ENCODE assay signal across 10 cellular contexts in the genomic region with DNA sequence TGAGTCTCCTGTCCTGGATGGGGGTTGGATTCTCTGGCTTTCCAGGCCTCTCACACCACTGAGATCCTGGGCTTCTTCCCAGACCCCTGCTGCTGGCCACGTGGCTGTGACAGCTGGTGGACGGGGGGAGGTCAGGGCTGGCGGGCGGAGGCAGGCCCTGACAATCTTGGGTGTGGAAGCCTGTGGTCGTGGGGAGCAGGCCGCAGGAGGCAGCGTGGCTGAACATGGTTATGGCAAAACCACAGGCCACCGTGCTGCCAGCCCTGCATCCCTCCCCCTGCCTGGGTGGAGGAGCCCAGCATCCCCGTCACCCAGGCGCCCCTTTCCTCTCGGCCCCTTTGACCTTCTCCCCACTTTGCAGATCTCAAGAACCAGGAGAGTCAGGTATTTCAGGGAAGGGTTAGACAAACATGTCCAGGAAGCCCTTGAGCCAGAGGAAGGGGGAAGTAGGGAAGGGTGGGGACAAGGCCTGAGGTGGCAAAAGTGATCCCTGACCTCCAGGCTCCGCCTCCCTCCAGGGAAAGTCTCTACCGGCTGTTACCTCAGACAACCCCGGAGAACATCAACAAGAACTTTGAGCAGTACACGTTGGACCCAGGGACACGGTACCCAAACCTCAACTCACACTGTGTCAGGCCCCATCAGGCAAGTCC.
DNase-seq lines count a peak whose midpoint lies in the region; ATAC-seq, FAIRE-seq and TF ChIP-seq lines count a peak whose summit lies in the region.
"Had no signal": no experiment of that assay in that cellular context is flagged by ENCODE, and none has a peak within 500 bp of the region (broad histone marks: within the 10 kb centered on the region; RNA-seq: fewer than 3 reads in every experiment).

No MANE protein-coding gene starts in this region.

- FAIRE-seq in astrocyte (lab: Jason Lieb, UNC): no peak
- FAIRE-seq in H54 (lab: Jason Lieb, UNC): no peak

- H3K4me3 ChIP-seq in astrocyte (ENCODE audit: insufficient read depth, low read depth, low read length): no peak overlapping the region
- H3K4me3 ChIP-seq in right atrium auricular region: no peak overlapping the region
- no peak overlapping the region for H3K4me3 ChIP-seq in lower leg skin (ENCODE audit: low read depth, poor library complexity, severe bottlenecking)
- H3K4me3 ChIP-seq in smooth muscle cell: no peak overlapping the region

- H3K9me3 ChIP-seq in KOPT-K1 (ENCODE audit: insufficient read depth, low read length, poor library complexity, severe bottlenecking) (no peaks in the 10 kb centered on the region), astrocyte (ENCODE audit: insufficient read depth, low read depth, low read length) (no peaks in the 10 kb centered on the region), right atrium auricular region (no peaks in the 10 kb centered on the region), smooth muscle cell (replicated peaks; ENCODE audit: low read depth) (no peaks in the 10 kb centered on the region)

- peaks cover 62% of the 10 kb centered on the region for H3K36me3 Mint-ChIP-seq in astrocyte (ENCODE audit: low read depth, unreplicated experiment)

- H3K9me3 Mint-ChIP-seq in astrocyte (ENCODE audit: unreplicated experiment): no peaks in the 10 kb centered on the region

- H3K9ac ChIP-seq in astrocyte (ENCODE audit: low read length) (peak overlapping the region; percentile 48), smooth muscle cell (ENCODE audit: low read depth) (no peak overlapping the region)

- H3K27ac ChIP-seq in KOPT-K1 (ENCODE audit: low read depth, low read length, poor library complexity, severe bottlenecking) (peak overlapping the region; percentile 16), astrocyte (ENCODE audit: low read depth, low read length) (peak overlapping the region; percentile 94), right atrium auricular region (peak overlapping the region; percentile 77 to 78), smooth muscle cell (ENCODE audit: low read depth) (no peak overlapping the region)

- peaks cover 10% of the 10 kb centered on the region for H3K4me1 Mint-ChIP-seq in astrocyte (ENCODE audit: low read depth, unreplicated experiment)

- DNase-seq in astrocyte (ENCODE audit: low read depth) (peak; percentile 67), right atrium auricular region (ENCODE audit: low spot score) (no peak), smooth muscle cell of the brain vasculature (ENCODE audit: low read depth, low spot score) (peak; percentile 90), lower leg skin (ENCODE audit: low spot score in 2 of 2) (no peak), H54 (ENCODE audit: insufficient read length, low spot score) (no peak), smooth muscle cell (lab: John Stamatoyannopoulos, UW; ENCODE audit: unreplicated experiment) (no peak)
- DNase-seq: activated CD4-positive, alpha-beta T cell treated with anti-CD3 and anti-CD28 coated beads, Interleukin-2, amount 50 U/mL, for 1 hour; H7 had no signal

- H3K36me3 ChIP-seq in KOPT-K1 (ENCODE audit: insufficient read depth, low read length) (no peaks in the 10 kb centered on the region), astrocyte (ENCODE audit: insufficient read depth, low read length) (peaks cover 89% of the 10 kb centered on the region), right atrium auricular region (peaks cover 36% of the 10 kb centered on the region), smooth muscle cell (ENCODE audit: low read depth) (peaks cover 7% of the 10 kb centered on the region)

- intact Hi-C loops in lower leg skin (cut with DNase I; ENCODE audit: low total_unique reads): no loop called here

- H3K27me3 ChIP-seq in astrocyte (ENCODE audit: insufficient read depth, low read length) (no peaks in the 10 kb centered on the region), right atrium auricular region (no peaks in the 10 kb centered on the region), smooth muscle cell (ENCODE audit: low read depth) (no peaks in the 10 kb centered on the region)

- H4K20me1 ChIP-seq in astrocyte (ENCODE audit: insufficient read depth, low read length) (no peaks in the 10 kb centered on the region), smooth muscle cell (ENCODE audit: low read depth) (no peaks in the 10 kb centered on the region)

- H3K27ac Mint-ChIP-seq in astrocyte (ENCODE audit: unreplicated experiment): no peak overlapping the region

- H3K4me1 ChIP-seq in astrocyte (ENCODE audit: insufficient read depth, low read length): peaks cover 42% of the 10 kb centered on the region
- peaks cover 0 to 79% of the 10 kb centered on the region in 2 donors for H3K4me1 ChIP-seq in right atrium auricular region
- H3K4me1 ChIP-seq in smooth muscle cell (ENCODE audit: low read depth): no peaks in the 10 kb centered on the region

- H3K4me2 ChIP-seq in astrocyte (ENCODE audit: low read length) (no peak overlapping the region), smooth muscle cell (no peak overlapping the region)

- no peaks in the 10 kb centered on the region for H3K27me3 Mint-ChIP-seq in astrocyte (ENCODE audit: low read depth, unreplicated experiment)

- H2AFZ ChIP-seq in astrocyte (ENCODE audit: low read depth, low read length): no peak overlapping the region
- no peak overlapping the region for H2AFZ ChIP-seq in smooth muscle cell (ENCODE audit: low read depth)

- WGBS in lower leg skin, 2 donors: 66 to 74% methylated on average over 9 to 16 of the region's 16 CpGs
- 85% methylated on average over 16 of the region's 16 CpGs for WGBS in smooth muscle cell (ENCODE audit: low lambda C conversion rate)

- no peak for TF ChIP-seq CTCF in astrocyte (IDR thresholded peaks at IDR 0.05; ENCODE audit: insufficient read depth, low read depth, low read length)
- TF ChIP-seq CTCF in right atrium auricular region (IDR thresholded peaks at IDR 0.05): no peak
- no peak for TF ChIP-seq CTCF in lower leg skin (IDR thresholded peaks at IDR 0.05)
- no peak for TF ChIP-seq CTCF in smooth muscle cell (IDR thresholded peaks at IDR 0.05; ENCODE audit: borderline replicate concordance, insufficient read depth, poor library complexity, severe bottlenecking)

- no peak for ATAC-seq in HG03378 (IDR thresholded peaks at IDR 0.05; ENCODE audit: unreplicated experiment)

- H3F3A ChIP-seq in smooth muscle cell (ENCODE audit: low read depth): peaks cover 6% of the 10 kb centered on the region

- TF ChIP-seq POLR2A in lower leg skin (IDR thresholded peaks at IDR 0.05) (no peak), H54 (IDR thresholded peaks at IDR 0.05; ENCODE audit: low read depth, low read length) (no peak; the same call in 1 of the 2 replicates)

- H3K79me2 ChIP-seq in astrocyte (ENCODE audit: insufficient read depth, low read length) (peaks cover 42% of the 10 kb centered on the region), smooth muscle cell (ENCODE audit: low read depth) (no peaks in the 10 kb centered on the region)

- H3K4me3 Mint-ChIP-seq in astrocyte (ENCODE audit: unreplicated experiment): no peak overlapping the region

Comparison
In these comparisons a context has a peak if more than half of its experiments do, and no peak if none do; other contexts are left out.
1. DNase-seq: peak in astrocyte (single experiment) and smooth muscle cell of the brain vasculature (single experiment); none in right atrium auricular region (single experiment), lower leg skin (0 of 2), H54 (single experiment) and smooth muscle cell (single experiment).